ENCODE assay signal across 31 cellular contexts in the genomic region with DNA sequence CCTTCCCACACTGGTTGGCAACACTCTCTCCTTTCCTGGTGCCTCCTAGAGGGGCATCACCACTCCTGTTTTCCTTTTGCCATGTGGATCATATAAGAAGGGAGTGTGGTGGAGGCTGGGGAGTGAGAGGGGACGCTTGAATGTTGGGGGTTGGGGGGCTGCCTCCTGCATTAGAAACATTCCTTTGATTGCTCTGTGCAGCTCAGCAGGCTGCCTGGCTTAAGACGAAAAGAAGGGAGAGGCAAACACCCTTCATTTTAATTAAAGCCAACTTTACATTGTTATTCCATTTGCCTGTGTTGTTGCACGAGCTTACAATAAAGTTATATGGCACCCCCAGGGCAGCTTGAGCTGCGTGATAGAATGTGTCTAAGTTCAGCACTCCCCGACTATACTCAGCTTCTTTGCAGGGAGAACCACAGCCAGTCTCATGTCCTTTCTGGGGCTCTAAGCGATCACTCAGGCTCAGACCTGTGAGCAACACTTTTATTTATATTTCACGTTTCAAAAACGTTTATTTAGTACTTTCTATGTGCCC. TPM values are rescaled to one million over a fixed set of nuclear protein-coding genes. Genes with fewer than 3 reads are reported as not detected.
"Had no signal": no experiment of that assay in that cellular context is flagged by ENCODE, and none has a peak within 500 bp of the region (broad histone marks: within the 10 kb centered on the region; RNA-seq: fewer than 3 reads in every experiment).

No MANE protein-coding gene starts in this region.

- H3K9me2 ChIP-seq: SK-N-SH had no signal

- H3K4me3 ChIP-seq: SJSA1 had no signal

- H3K9me3 ChIP-seq: SJSA1, SK-N-SH had no signal

- H3K36me3 ChIP-seq: SJSA1 had no signal

- DNase-seq: activated CD4-positive, alpha-beta T cell treated with anti-CD3 and anti-CD28 coated beads, Interleukin-2, amount 10 ng/mL, durations not matched to agents 24 days and 14 days; activated CD4-positive, alpha-beta T cell treated with anti-CD3 and anti-CD28 coated beads, Interleukin-2, amount 50 U/mL, for 4 hours; activated CD8-positive, alpha-beta T cell treated with anti-CD3 and anti-CD28 coated beads for 36 hours; activated gamma-delta T cell treated with Interleukin-2 at 50 U/mL for 16 hours; activated naive CD4-positive, alpha-beta T cell treated with anti-CD3 and anti-CD28 coated beads for 36 hours; activated naive CD8-positive, alpha-beta T cell treated with anti-CD3 and anti-CD28 coated beads, Interleukin-2, amount 50 U/mL, for 24 hours; activated T-cell treated with anti-CD3 and anti-CD28 coated beads for 4 hours; activated T-cell treated with anti-CD3 and anti-CD28 coated beads, Interleukin-2, amount 50 U/mL, for 4 hours; anterior cingulate cortex; caudate nucleus; NCI-H1092 treated with DMSO at 0.1 percent for 48 hours; NCI-H1417; NCI-H146; NCI-H187; NCI-H2029 treated with DMSO at 0.1 percent for 48 hours; NCI-H2107; NCI-H2171; NCI-H510A; NCI-H526; NCI-H748 treated with DMSO at 0.1 percent for 48 hours; OCI-M1; SHP77; SK-N-SH had no signal

- ATAC-seq: activated CD8-positive, alpha-beta T cell treated with anti-CD3 and anti-CD28 coated beads for 36 hours; activated naive CD8-positive, alpha-beta T cell treated with anti-CD3 and anti-CD28 coated beads, Interleukin-2, amount 50 U/mL, for 24 hours; activated T-cell treated with anti-CD3 and anti-CD28 coated beads, Interleukin-2, amount 50 U/mL, for 4 hours; Panc1 had no signal

- H3K4me1 ChIP-seq: SJSA1 had no signal

- H3K4me3 Mint-ChIP-seq: activated CD4-positive, alpha-beta T cell treated with anti-CD3 and anti-CD28 coated beads, Interleukin-2, amount 10 ng/mL, durations not matched to agents 24 days and 14 days; activated CD8-positive, alpha-beta T cell treated with anti-CD3 and anti-CD28 coated beads for 36 hours; activated naive CD4-positive, alpha-beta T cell treated with anti-CD3 and anti-CD28 coated beads for 36 hours; activated naive CD8-positive, alpha-beta T cell; activated naive CD8-positive, alpha-beta T cell treated with anti-CD3 and anti-CD28 coated beads, Interleukin-2, amount 50 U/mL, for 24 hours; activated T-cell treated with anti-CD3 and anti-CD28 coated beads, Interleukin-2, amount 50 U/mL, for 4 hours; activated T-helper 1 cell treated with anti-CD3 and anti-CD28 coated beads, Interleukin-12 subunit alpha, Interleukin-12 subunit beta, Interleukin-2, Interleukin-4 antibody, amounts not matched to agents 30 ng/mL and 10 ng/mL and 1 ng/mL, durations not matched to agents 14 hours and 24 hours and 36 hours; brain; T-helper 1 cell treated with Interleukin-12 subunit alpha and Interleukin-12 subunit beta and Interleukin-4 antibody, amounts not matched to agents 30 μg/mL and 1 μg/mL, for 36 hours; T-helper 2 cell treated with Interferon-gamma antibody and Interleukin-4, amounts not matched to agents 5 μg/mL and 100 μg/mL, for 36 hours had no signal

- H3K27ac Mint-ChIP-seq: activated CD4-positive, alpha-beta T cell treated with anti-CD3 and anti-CD28 coated beads, Interleukin-2, amount 10 ng/mL, durations not matched to agents 24 days and 14 days; activated CD8-positive, alpha-beta T cell treated with anti-CD3 and anti-CD28 coated beads for 36 hours; activated naive CD4-positive, alpha-beta T cell treated with anti-CD3 and anti-CD28 coated beads for 36 hours; activated naive CD8-positive, alpha-beta T cell; activated naive CD8-positive, alpha-beta T cell treated with anti-CD3 and anti-CD28 coated beads, Interleukin-2, amount 50 U/mL, for 24 hours; activated T-helper 1 cell treated with anti-CD3 and anti-CD28 coated beads, Interleukin-12 subunit alpha, Interleukin-12 subunit beta, Interleukin-2, Interleukin-4 antibody, amounts not matched to agents 30 ng/mL and 10 ng/mL and 1 ng/mL, durations not matched to agents 14 hours and 24 hours and 36 hours; brain; T-helper 1 cell treated with Interleukin-12 subunit alpha and Interleukin-12 subunit beta and Interleukin-4 antibody, amounts not matched to agents 30 μg/mL and 1 μg/mL, for 36 hours; T-helper 2 cell treated with Interferon-gamma antibody and Interleukin-4, amounts not matched to agents 5 μg/mL and 100 μg/mL, for 36 hours had no signal

- H3K4me1 Mint-ChIP-seq: activated CD4-positive, alpha-beta T cell treated with anti-CD3 and anti-CD28 coated beads, Interleukin-2, amount 10 ng/mL, durations not matched to agents 24 days and 14 days; activated naive CD8-positive, alpha-beta T cell treated with anti-CD3 and anti-CD28 coated beads, Interleukin-2, amount 50 U/mL, for 24 hours; brain had no signal

- H3K36me3 Mint-ChIP-seq: activated naive CD8-positive, alpha-beta T cell; brain had no signal

- H3K9ac ChIP-seq: SK-N-SH had no signal

- H3K27ac ChIP-seq: SJSA1 had no signal

- H3K9me3 Mint-ChIP-seq: activated CD4-positive, alpha-beta T cell treated with anti-CD3 and anti-CD28 coated beads, Interleukin-2, amount 10 ng/mL, durations not matched to agents 24 days and 14 days; activated CD8-positive, alpha-beta T cell treated with anti-CD3 and anti-CD28 coated beads for 36 hours; activated naive CD4-positive, alpha-beta T cell treated with anti-CD3 and anti-CD28 coated beads for 36 hours; activated naive CD8-positive, alpha-beta T cell treated with anti-CD3 and anti-CD28 coated beads, Interleukin-2, amount 50 U/mL, for 24 hours; activated T-cell treated with anti-CD3 and anti-CD28 coated beads, Interleukin-2, amount 50 U/mL, for 4 hours; activated T-helper 1 cell treated with anti-CD3 and anti-CD28 coated beads, Interleukin-12 subunit alpha, Interleukin-12 subunit beta, Interleukin-2, Interleukin-4 antibody, amounts not matched to agents 30 ng/mL and 10 ng/mL and 1 ng/mL, durations not matched to agents 14 hours and 24 hours and 36 hours; brain; T-helper 1 cell treated with Interleukin-12 subunit alpha and Interleukin-12 subunit beta and Interleukin-4 antibody, amounts not matched to agents 30 μg/mL and 1 μg/mL, for 36 hours; T-helper 2 cell treated with Interferon-gamma antibody and Interleukin-4, amounts not matched to agents 5 μg/mL and 100 μg/mL, for 36 hours had no signal

- H3K4me2 ChIP-seq: SK-N-SH had no signal

RNA-seq across cellular contexts. Expression of gene FOXD2, which starts 57.4 kb away (rescaled TPM):
- total RNA-seq: bronchial epithelial cell had no signal
- polyA plus RNA-seq: SK-N-SH had no signal
